15 cellular contexts compared by ENCODE assay signal in genomic region chr3:87287025-87287424, GRCh38. TPM values are rescaled to one million over a fixed set of nuclear protein-coding genes. Genes with fewer than 3 reads are reported as not detected.
A peak's percentile ranks its signal among the peaks of the same experiment; 100 is the strongest.
DNase-seq lines count a peak whose midpoint lies in the region; ATAC-seq and TF ChIP-seq lines count a peak whose summit lies in the region.
"Had no signal": no experiment of that assay in that cellular context is flagged by ENCODE, and none has a peak within 500 bp of the region (broad histone marks: within the 10 kb centered on the region; RNA-seq: fewer than 3 reads in every experiment).

No MANE protein-coding gene starts in this region.

- no peak overlapping the region for H3K4me3 ChIP-seq in BE2C (ENCODE audit: low read depth, low read length)
- H3K4me3 ChIP-seq in neural progenitor cell: no peak overlapping the region
- H3K4me3 ChIP-seq: gastrocnemius medialis, right lobe of liver had no signal

- no peaks in the 10 kb centered on the region for H3K27me3 ChIP-seq in foreskin keratinocyte
- H3K27me3 ChIP-seq in BE2C: no peaks in the 10 kb centered on the region
- no peaks in the 10 kb centered on the region for H3K27me3 ChIP-seq in neural progenitor cell
- H3K27me3 ChIP-seq: gastrocnemius medialis, right lobe of liver had no signal

- H3K4me2 ChIP-seq in neural progenitor cell: no peak overlapping the region

- no peak overlapping the region for H2AFZ ChIP-seq in neural progenitor cell (replicated peaks)

- H3K9me3 Mint-ChIP-seq in neural progenitor cell: no peaks in the 10 kb centered on the region

- H3K4me1 ChIP-seq in foreskin keratinocyte (no peaks in the 10 kb centered on the region), BE2C (no peaks in the 10 kb centered on the region), neural progenitor cell (no peaks in the 10 kb centered on the region)
- H3K4me1 ChIP-seq: gastrocnemius medialis, right lobe of liver had no signal

- no peaks in the 10 kb centered on the region for H3K4me1 Mint-ChIP-seq in T-helper 17 cell
- H3K4me1 Mint-ChIP-seq in neural progenitor cell: no peaks in the 10 kb centered on the region
- H3K4me1 Mint-ChIP-seq: activated B cell treated with CpG ODN at 0.5 μM for 24 hours, memory B cell had no signal

- peak; percentile 87 for ATAC-seq in GM21576 (IDR thresholded peaks at IDR 0.05; ENCODE audit: unreplicated experiment)
- peak; percentile 98 for ATAC-seq in foreskin keratinocyte
- no peak for ATAC-seq in T-helper 17 cell
- ATAC-seq: gastrocnemius medialis, right lobe of liver had no signal

- H3K79me2 ChIP-seq in neural progenitor cell (ENCODE audit: low read depth): no peaks in the 10 kb centered on the region

- H3K27ac Mint-ChIP-seq in T-helper 17 cell (no peak overlapping the region), neural progenitor cell (no peak overlapping the region)
- H3K27ac Mint-ChIP-seq: activated B cell treated with CpG ODN at 0.5 μM for 24 hours, memory B cell had no signal

- H4K20me1 ChIP-seq in neural progenitor cell (ENCODE audit: low read depth): no peaks in the 10 kb centered on the region

- H3K27me3 Mint-ChIP-seq in T-helper 17 cell: peaks cover 25% of the 10 kb centered on the region
- H3K27me3 Mint-ChIP-seq in neural progenitor cell (ENCODE audit: insufficient read depth, low read depth): peaks cover 2% of the 10 kb centered on the region

- H3K27ac ChIP-seq in foreskin keratinocyte: no peak overlapping the region
- H3K27ac ChIP-seq in neural progenitor cell: no peak overlapping the region
- H3K27ac ChIP-seq: gastrocnemius medialis, right lobe of liver had no signal

- no peak overlapping the region for H3K9ac ChIP-seq in neural progenitor cell

- peak; percentile 8 for DNase-seq in GM04503 (ENCODE audit: low read depth)
- DNase-seq in HS-5 (ENCODE audit: low read depth): peak; percentile 47
- DNase-seq in foreskin keratinocyte: peak; percentile 59 to 79
- DNase-seq in T-helper 17 cell: no peak
- DNase-seq in iPS-NIHi7 (ENCODE audit: extremely low spot score): no peak
- no peak for DNase-seq in BE2C
- no peak for DNase-seq in neural progenitor cell (ENCODE audit: low spot score)
- DNase-seq: activated B cell treated with CpG ODN at 0.5 μM for 24 hours, amniotic stem cell, Calu3, gastrocnemius medialis, NCI-H1048, right lobe of liver had no signal

- H3K4me3 Mint-ChIP-seq in T-helper 17 cell (no peak overlapping the region), neural progenitor cell (no peak overlapping the region)
- H3K4me3 Mint-ChIP-seq: activated B cell treated with CpG ODN at 0.5 μM for 24 hours, memory B cell had no signal

- H3K36me3 Mint-ChIP-seq in T-helper 17 cell (ENCODE audit: low read depth): peaks cover 5% of the 10 kb centered on the region
- H3K36me3 Mint-ChIP-seq in neural progenitor cell: no peaks in the 10 kb centered on the region
- H3K36me3 Mint-ChIP-seq: memory B cell had no signal

- no peaks in the 10 kb centered on the region for H3K9me3 ChIP-seq in T-helper 17 cell (ENCODE audit: control insufficient read depth, low read length, poor library complexity, severe bottlenecking)
- H3K9me3 ChIP-seq in BE2C: no peaks in the 10 kb centered on the region
- no peaks in the 10 kb centered on the region for H3K9me3 ChIP-seq in neural progenitor cell (ENCODE audit: low read depth)
- H3K9me3 ChIP-seq: gastrocnemius medialis, right lobe of liver had no signal

- H3K36me3 ChIP-seq in BE2C (no peaks in the 10 kb centered on the region), neural progenitor cell (no peaks in the 10 kb centered on the region)
- H3K36me3 ChIP-seq: gastrocnemius medialis, right lobe of liver had no signal

- no peaks in the 10 kb centered on the region for H3F3A ChIP-seq in neural progenitor cell (ENCODE audit: low read depth)

- TF ChIP-seq CTCF in foreskin keratinocyte (conservative IDR thresholded peaks at IDR 0.05): no peak
- TF ChIP-seq CTCF in BE2C (IDR thresholded peaks at IDR 0.05; ENCODE audit: low read depth, low read length): no peak
- no peak for TF ChIP-seq CTCF in neural progenitor cell (IDR thresholded peaks at IDR 0.05)

RNA-seq across cellular contexts. Expression of gene POU1F1, which starts 10.6 kb away (rescaled TPM):
- total RNA-seq in foreskin keratinocyte (not detected in 2 replicates), T-helper 17 cell (not detected), neural progenitor cell (ENCODE audit: low replicate concordance) (not detected in 2 replicates)
- not detected in 2 replicates for polyA plus RNA-seq in foreskin keratinocyte
- polyA plus RNA-seq in BE2C (2012; ENCODE audit: insufficient read depth, insufficient read length, low read depth): not detected
- total RNA-seq: activated B cell treated with CpG ODN at 0.5 μM for 24 hours, Calu3, gastrocnemius medialis, right lobe of liver had no signal

RNA-seq across cellular contexts. Expression of gene CHMP2B, which starts 59.9 kb away (rescaled TPM):
- 50.7 and 56.4 TPM in 2 replicates for total RNA-seq in foreskin keratinocyte
- 28.2 and 37.7 TPM in 2 replicates for polyA plus RNA-seq in foreskin keratinocyte
- total RNA-seq in T-helper 17 cell: 10 to 100 TPM; 24.3 to 29.4 TPM
- polyA plus RNA-seq in BE2C (2012; ENCODE audit: insufficient read depth, insufficient read length, low read depth): 5.8 TPM
- total RNA-seq in neural progenitor cell (ENCODE audit: low replicate concordance): 34.5 and 62.4 TPM in 2 replicates

Comparison
In these comparisons a context has a peak if more than half of its experiments do, and no peak if none do; other contexts are left out.
1. DNase-seq: peak in GM04503 (single experiment), HS-5 (single experiment) and foreskin keratinocyte (2 of 2); none in T-helper 17 cell (0 of 3), iPS-NIHi7 (single experiment), BE2C (single experiment) and neural progenitor cell (single experiment).